In the genomic region with DNA sequence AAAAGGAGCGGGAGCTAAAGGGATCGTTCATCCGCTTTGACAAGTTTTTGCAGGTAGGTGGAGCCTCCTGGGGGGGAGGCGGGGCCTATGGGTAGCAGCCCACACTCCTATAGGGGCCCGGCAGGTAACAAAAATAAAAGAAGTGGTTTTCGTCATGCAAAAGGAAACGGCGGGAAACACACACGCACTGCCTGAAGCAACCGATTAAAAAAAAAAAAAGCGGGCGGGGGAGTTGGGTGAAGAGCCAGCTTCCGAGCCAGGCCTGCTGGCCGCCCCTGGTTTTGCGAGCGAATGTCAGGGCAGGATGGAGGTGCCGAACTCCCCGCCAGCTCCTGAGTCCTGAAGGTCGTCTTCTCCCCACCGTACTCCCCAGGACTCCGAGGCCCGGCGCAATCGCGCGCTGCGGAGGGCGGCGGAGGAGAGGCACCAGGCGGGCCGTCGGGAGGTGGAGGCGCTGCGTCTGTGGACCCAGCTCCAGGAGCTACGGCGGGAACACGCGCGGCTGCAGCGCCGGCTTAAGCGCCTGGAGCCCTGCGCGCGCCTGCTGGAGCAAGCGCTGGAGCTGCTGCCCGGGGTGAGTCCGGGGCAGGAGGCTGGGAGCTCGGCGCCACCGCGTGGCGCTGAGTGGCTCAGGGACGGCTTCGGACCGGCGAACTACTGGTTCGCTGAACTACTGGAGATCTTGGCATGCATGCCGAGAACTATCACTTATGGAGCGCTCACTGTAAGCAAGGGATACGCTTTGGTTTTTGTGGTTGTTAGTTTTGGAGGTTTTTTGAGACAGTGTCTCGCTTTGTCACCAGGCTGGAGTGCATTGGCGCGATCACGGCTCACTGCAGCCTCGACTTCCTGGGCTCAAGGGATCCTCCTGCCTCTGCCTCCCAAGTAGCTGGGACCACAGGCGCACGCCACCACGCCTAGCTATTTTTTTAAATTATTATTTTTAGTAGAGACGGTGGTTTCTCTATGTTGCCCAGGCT, we compare ENCODE assay signal across 1 cellular context.
TF ChIP-seq lines count a peak whose summit lies in the region.

No MANE protein-coding gene starts in this region.

TF ChIP-seq in HEK293, 187 proteins besides CTCF, POLR2A, EP300 and RAD21 (continued from another document):
- TF ChIP-seq EGR2 (tag by site-specific recombination; IDR thresholded peaks at IDR 0.05; ENCODE audit: low read depth), result peak; percentile 52; the same call in 1 of the 2 replicates
- TF ChIP-seq, protein P1, sequence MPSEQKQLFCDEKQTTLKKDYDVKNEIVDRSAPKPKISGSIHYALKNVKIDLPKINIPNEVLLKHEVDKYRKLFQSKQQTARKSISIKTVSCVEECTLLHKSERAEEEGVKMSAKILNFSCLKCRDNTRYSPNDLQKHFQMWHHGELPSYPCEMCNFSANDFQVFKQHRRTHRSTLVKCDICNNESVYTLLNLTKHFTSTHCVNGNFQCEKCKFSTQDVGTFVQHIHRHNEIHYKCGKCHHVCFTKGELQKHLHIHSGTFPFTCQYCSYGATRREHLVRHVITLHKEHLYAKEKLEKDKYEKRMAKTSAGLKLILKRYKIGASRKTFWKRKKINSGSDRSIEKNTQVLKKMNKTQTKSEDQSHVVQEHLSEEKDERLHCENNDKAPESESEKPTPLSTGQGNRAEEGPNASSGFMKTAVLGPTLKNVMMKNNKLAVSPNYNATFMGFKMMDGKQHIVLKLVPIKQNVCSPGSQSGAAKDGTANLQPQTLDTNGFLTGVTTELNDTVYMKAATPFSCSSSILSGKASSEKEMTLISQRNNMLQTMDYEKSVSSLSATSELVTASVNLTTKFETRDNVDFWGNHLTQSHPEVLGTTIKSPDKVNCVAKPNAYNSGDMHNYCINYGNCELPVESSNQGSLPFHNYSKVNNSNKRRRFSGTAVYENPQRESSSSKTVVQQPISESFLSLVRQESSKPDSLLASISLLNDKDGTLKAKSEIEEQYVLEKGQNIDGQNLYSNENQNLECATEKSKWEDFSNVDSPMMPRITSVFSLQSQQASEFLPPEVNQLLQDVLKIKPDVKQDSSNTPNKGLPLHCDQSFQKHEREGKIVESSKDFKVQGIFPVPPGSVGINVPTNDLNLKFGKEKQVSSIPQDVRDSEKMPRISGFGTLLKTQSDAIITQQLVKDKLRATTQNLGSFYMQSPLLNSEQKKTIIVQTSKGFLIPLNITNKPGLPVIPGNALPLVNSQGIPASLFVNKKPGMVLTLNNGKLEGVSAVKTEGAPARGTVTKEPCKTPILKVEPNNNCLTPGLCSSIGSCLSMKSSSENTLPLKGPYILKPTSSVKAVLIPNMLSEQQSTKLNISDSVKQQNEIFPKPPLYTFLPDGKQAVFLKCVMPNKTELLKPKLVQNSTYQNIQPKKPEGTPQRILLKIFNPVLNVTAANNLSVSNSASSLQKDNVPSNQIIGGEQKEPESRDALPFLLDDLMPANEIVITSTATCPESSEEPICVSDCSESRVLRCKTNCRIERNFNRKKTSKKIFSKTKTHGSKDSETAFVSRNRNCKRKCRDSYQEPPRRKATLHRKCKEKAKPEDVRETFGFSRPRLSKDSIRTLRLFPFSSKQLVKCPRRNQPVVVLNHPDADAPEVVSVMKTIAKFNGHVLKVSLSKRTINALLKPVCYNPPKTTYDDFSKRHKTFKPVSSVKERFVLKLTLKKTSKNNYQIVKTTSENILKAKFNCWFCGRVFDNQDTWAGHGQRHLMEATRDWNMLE (tag by site-specific recombination; conservative IDR thresholded peaks at IDR 0.05; ENCODE audit: low read depth), result no peak
- TF ChIP-seq ZNF280D (tag by site-specific recombination; IDR thresholded peaks at IDR 0.05), result no peak
- TF ChIP-seq, protein P2, sequence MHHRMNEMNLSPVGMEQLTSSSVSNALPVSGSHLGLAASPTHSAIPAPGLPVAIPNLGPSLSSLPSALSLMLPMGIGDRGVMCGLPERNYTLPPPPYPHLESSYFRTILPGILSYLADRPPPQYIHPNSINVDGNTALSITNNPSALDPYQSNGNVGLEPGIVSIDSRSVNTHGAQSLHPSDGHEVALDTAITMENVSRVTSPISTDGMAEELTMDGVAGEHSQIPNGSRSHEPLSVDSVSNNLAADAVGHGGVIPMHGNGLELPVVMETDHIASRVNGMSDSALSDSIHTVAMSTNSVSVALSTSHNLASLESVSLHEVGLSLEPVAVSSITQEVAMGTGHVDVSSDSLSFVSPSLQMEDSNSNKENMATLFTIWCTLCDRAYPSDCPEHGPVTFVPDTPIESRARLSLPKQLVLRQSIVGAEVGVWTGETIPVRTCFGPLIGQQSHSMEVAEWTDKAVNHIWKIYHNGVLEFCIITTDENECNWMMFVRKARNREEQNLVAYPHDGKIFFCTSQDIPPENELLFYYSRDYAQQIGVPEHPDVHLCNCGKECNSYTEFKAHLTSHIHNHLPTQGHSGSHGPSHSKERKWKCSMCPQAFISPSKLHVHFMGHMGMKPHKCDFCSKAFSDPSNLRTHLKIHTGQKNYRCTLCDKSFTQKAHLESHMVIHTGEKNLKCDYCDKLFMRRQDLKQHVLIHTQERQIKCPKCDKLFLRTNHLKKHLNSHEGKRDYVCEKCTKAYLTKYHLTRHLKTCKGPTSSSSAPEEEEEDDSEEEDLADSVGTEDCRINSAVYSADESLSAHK (tag by site-specific recombination; IDR thresholded peaks at IDR 0.05), result no peak
- TF ChIP-seq ZNF76 (tag by site-specific recombination; IDR thresholded peaks at IDR 0.05; ENCODE audit: borderline replicate concordance, low read depth), result no peak; the same call in 1 of the 2 replicates
- no peak for TF ChIP-seq GLI2 (tag by site-specific recombination; IDR thresholded peaks at IDR 0.05; ENCODE audit: borderline replicate concordance, low read depth)
- no peak for TF ChIP-seq ZNF146 (tag by site-specific recombination; IDR thresholded peaks at IDR 0.05)
- TF ChIP-seq ZNF501 (tag by site-specific recombination; IDR thresholded peaks at IDR 0.05), result 0 out of 2 replicates have a peak, but pooled peaks have one; percentile 37
- TF ChIP-seq SCRT2 (tag by site-specific recombination; IDR thresholded peaks at IDR 0.05), result peak; percentile 10
- TF ChIP-seq, protein P3, sequence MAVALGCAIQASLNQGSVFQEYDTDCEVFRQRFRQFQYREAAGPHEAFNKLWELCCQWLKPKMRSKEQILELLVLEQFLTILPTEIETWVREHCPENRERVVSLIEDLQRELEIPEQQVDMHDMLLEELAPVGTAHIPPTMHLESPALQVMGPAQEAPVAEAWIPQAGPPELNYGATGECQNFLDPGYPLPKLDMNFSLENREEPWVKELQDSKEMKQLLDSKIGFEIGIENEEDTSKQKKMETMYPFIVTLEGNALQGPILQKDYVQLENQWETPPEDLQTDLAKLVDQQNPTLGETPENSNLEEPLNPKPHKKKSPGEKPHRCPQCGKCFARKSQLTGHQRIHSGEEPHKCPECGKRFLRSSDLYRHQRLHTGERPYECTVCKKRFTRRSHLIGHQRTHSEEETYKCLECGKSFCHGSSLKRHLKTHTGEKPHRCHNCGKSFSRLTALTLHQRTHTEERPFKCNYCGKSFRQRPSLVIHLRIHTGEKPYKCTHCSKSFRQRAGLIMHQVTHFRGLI (tag by site-specific recombination; IDR thresholded peaks at IDR 0.05), result 0 out of 2 replicates have a peak, but pooled peaks have one; percentile 32
- TF ChIP-seq ZNF629 (tag by site-specific recombination; IDR thresholded peaks at IDR 0.05), result peak; percentile 62; the same call in 1 of the 2 replicates
- peak; percentile 95 for TF ChIP-seq ZNF341 (tag by site-specific recombination; IDR thresholded peaks at IDR 0.05; ENCODE audit: low read depth)
- no peak for TF ChIP-seq ZNF596 (tag by site-specific recombination; IDR thresholded peaks at IDR 0.05)
- TF ChIP-seq ZNF571 (tag by site-specific recombination; IDR thresholded peaks at IDR 0.05), result no peak
- no peak for TF ChIP-seq ZNF140 (tag by site-specific recombination; IDR thresholded peaks at IDR 0.05)
- 0 out of 2 replicates have a peak, but pooled peaks have one; percentile 6 for TF ChIP-seq SCRT1 (tag by site-specific recombination; IDR thresholded peaks at IDR 0.05; ENCODE audit: borderline replicate concordance)
- no peak for TF ChIP-seq ZNF791 (tag by site-specific recombination; IDR thresholded peaks at IDR 0.05)
- no peak for TF ChIP-seq ZNF639 (tag by site-specific recombination; IDR thresholded peaks at IDR 0.05)
- no peak for TF ChIP-seq OVOL3 (tag by site-specific recombination; IDR thresholded peaks at IDR 0.05)
- TF ChIP-seq ZNF561 (tag by site-specific recombination; IDR thresholded peaks at IDR 0.05; ENCODE audit: borderline replicate concordance), result peak; percentile 41; the same call in 1 of the 2 replicates
- peak; percentile 42 for TF ChIP-seq ZFHX2 (tag by site-specific recombination; conservative IDR thresholded peaks at IDR 0.05)
- TF ChIP-seq, protein P4, sequence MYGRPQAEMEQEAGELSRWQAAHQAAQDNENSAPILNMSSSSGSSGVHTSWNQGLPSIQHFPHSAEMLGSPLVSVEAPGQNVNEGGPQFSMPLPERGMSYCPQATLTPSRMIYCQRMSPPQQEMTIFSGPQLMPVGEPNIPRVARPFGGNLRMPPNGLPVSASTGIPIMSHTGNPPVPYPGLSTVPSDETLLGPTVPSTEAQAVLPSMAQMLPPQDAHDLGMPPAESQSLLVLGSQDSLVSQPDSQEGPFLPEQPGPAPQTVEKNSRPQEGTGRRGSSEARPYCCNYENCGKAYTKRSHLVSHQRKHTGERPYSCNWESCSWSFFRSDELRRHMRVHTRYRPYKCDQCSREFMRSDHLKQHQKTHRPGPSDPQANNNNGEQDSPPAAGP (tag by site-specific recombination; IDR thresholded peaks at IDR 0.05), result peak; percentile 67; the same call in 1 of the 2 replicates
- peak; percentile 15 for TF ChIP-seq GLIS1 (tag by site-specific recombination; IDR thresholded peaks at IDR 0.05)
- TF ChIP-seq ZNF423 (tag by site-specific recombination; IDR thresholded peaks at IDR 0.05), result no peak
- no peak for TF ChIP-seq SP2 (tag by site-specific recombination; IDR thresholded peaks at IDR 0.05)
- peak; percentile 82; the same call in 1 of the 2 replicates for TF ChIP-seq ZNF660 (tag by site-specific recombination; IDR thresholded peaks at IDR 0.05)
- TF ChIP-seq ZNF335 (tag by site-specific recombination; conservative IDR thresholded peaks at IDR 0.05), result peak; percentile 98
- TF ChIP-seq ZNF600 (tag by site-specific recombination; IDR thresholded peaks at IDR 0.05), result peak; percentile 96
- TF ChIP-seq KLF10 (tag by site-specific recombination; IDR thresholded peaks at IDR 0.05), result no peak
- TF ChIP-seq, protein P5, sequence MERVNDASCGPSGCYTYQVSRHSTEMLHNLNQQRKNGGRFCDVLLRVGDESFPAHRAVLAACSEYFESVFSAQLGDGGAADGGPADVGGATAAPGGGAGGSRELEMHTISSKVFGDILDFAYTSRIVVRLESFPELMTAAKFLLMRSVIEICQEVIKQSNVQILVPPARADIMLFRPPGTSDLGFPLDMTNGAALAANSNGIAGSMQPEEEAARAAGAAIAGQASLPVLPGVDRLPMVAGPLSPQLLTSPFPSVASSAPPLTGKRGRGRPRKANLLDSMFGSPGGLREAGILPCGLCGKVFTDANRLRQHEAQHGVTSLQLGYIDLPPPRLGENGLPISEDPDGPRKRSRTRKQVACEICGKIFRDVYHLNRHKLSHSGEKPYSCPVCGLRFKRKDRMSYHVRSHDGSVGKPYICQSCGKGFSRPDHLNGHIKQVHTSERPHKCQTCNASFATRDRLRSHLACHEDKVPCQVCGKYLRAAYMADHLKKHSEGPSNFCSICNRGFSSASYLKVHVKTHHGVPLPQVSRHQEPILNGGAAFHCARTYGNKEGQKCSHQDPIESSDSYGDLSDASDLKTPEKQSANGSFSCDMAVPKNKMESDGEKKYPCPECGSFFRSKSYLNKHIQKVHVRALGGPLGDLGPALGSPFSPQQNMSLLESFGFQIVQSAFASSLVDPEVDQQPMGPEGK (tag by site-specific recombination; IDR thresholded peaks at IDR 0.05), result peak; percentile 71
- TF ChIP-seq ZNF664 (tag by site-specific recombination; IDR thresholded peaks at IDR 0.05), result peak; percentile 76
- TF ChIP-seq ZNF792 (tag by site-specific recombination; IDR thresholded peaks at IDR 0.05), result 0 out of 2 replicates have a peak, but pooled peaks have one; percentile 35
- TF ChIP-seq PBX3 (CRISPR knock-in tag; IDR thresholded peaks at IDR 0.05), result peak; percentile 53; the same call in 1 of the 2 replicates
- TF ChIP-seq OSR2 (tag by site-specific recombination; IDR thresholded peaks at IDR 0.05), result peak; percentile 54; the same call in 1 of the 2 replicates
- TF ChIP-seq SETDB1 (IDR thresholded peaks at IDR 0.05; ENCODE audit: insufficient read length, low read length), result peak; percentile 7
- no peak for TF ChIP-seq KLF1 (tag by site-specific recombination; IDR thresholded peaks at IDR 0.05)
- TF ChIP-seq GLIS2 (tag by site-specific recombination; IDR thresholded peaks at IDR 0.05), result peak; percentile 14; the same call in 1 of the 2 replicates
